In the genomic region with DNA sequence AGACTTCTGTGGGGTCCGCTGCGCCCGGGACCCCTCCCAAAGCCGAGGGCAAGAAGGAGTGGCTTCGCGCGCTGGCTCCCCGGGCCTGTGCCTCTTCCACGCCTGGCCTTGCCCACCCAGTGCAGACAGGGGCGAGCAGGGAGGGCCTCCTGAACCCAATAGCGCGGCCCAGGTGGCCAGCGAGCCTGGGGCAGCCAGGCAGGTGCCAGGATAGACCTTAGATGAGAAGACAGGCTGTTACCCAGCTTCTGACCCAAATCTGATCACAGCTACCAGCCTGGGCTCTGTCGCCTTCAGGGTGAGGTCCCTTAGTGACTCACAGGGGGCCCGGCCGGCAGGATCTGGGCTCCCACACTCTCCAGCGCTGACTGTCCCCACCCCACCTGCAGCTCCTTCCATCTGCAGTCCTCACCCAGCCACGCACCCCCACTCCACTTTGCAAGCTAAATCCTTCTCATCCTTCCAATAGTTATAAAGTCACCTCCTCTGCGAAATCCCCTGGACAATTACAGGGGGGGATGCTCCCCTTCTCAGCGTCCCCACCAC, we compare ENCODE assay signal across 15 cellular contexts. TPM values are rescaled to one million over a fixed set of nuclear protein-coding genes. Genes with fewer than 3 reads are reported as not detected.
DNase-seq lines count a peak whose midpoint lies in the region; ATAC-seq and TF ChIP-seq lines count a peak whose summit lies in the region.
"Had no signal": no experiment of that assay in that cellular context is flagged by ENCODE, and none has a peak within 500 bp of the region (broad histone marks: within the 10 kb centered on the region; RNA-seq: fewer than 3 reads in every experiment).

No MANE protein-coding gene starts in this region.

- H3K27ac Mint-ChIP-seq in chondrocyte (ENCODE audit: unreplicated experiment) = no peak overlapping the region

- H3K27me3 Mint-ChIP-seq in chondrocyte (ENCODE audit: low read depth) = no peaks in the 10 kb centered on the region

- no peaks in the 10 kb centered on the region for H3K79me2 ChIP-seq in osteoblast (ENCODE audit: insufficient read depth, low read length)

- H3K4me2 ChIP-seq in osteoblast (ENCODE audit: insufficient read depth, low read length) = peak overlapping the region; percentile 62

- peaks cover 3% of the 10 kb centered on the region for H3K36me3 Mint-ChIP-seq in chondrocyte (ENCODE audit: low read depth)

- no peak overlapping the region for H3K4me3 Mint-ChIP-seq in chondrocyte (ENCODE audit: unreplicated experiment)

- peak; percentile 7 for ATAC-seq in gastroesophageal sphincter
- ATAC-seq in GM19395 (IDR thresholded peaks at IDR 0.05; ENCODE audit: unreplicated experiment) = no peak

- DNase-seq in adipocyte (ENCODE audit: low read depth) (no peak), osteoblast (ENCODE audit: insufficient read length, low spot score, missing footprints) (peak; percentile 81), chondrocyte (ENCODE audit: low spot score) (no peak), A172 (ENCODE audit: low spot score) (no peak)
- DNase-seq: activated CD4-positive, alpha-beta T cell treated with anti-CD3 and anti-CD28 coated beads, Interleukin-2, amount 50 U/mL, for 1 hour; COR-L47; NCI-H1436 treated with DMSO at 0.1 percent for 48 hours; NCI-H69; stimulated activated CD4-positive, alpha-beta T cell treated with anti-CD3 and anti-CD28 coated beads, Interleukin-4, amount 100 ng/mL, for 1 hour; stimulated activated naive CD4-positive, alpha-beta T cell treated with Interleukin-2 at 50 U/mL for 16 hours had no signal

- no peaks in the 10 kb centered on the region for H3K9me3 Mint-ChIP-seq in chondrocyte (ENCODE audit: low read depth)

- peaks cover 9% of the 10 kb centered on the region for H3K36me3 ChIP-seq in adipocyte (ENCODE audit: control insufficient read depth, insufficient read depth, low read length, severe bottlenecking)
- no peaks in the 10 kb centered on the region for H3K36me3 ChIP-seq in gastroesophageal sphincter
- no peaks in the 10 kb centered on the region for H3K36me3 ChIP-seq in osteoblast (ENCODE audit: insufficient read depth, low read length)
- H3K36me3 ChIP-seq in urinary bladder (ENCODE audit: insufficient read depth) = peaks cover 1% of the 10 kb centered on the region
- H3K36me3 ChIP-seq: cardiac muscle cell had no signal

- H3K4me1 ChIP-seq in adipocyte (ENCODE audit: control insufficient read depth, insufficient read depth, low read length) (peaks cover 14% of the 10 kb centered on the region), gastroesophageal sphincter (peaks cover 0 to 12% (median 0%) of the 10 kb centered on the region in 3 donors), osteoblast (ENCODE audit: insufficient read depth, low read length) (peaks cover 4% of the 10 kb centered on the region), urinary bladder (ENCODE audit: insufficient read depth) (no peaks in the 10 kb centered on the region)

- peak overlapping the region; percentile 39 for H2AFZ ChIP-seq in osteoblast (ENCODE audit: low read length)

- 71% methylated on average over 7 of the region's 20 CpGs; no CpG with 5 or more reads in 1 of the 2 donors for WGBS in gastroesophageal sphincter (ENCODE audit: low coverage in 1 of 2), 2 donors
- 49% methylated on average over 20 of the region's 20 CpGs for WGBS in urinary bladder

- no peaks in the 10 kb centered on the region for H4K20me1 ChIP-seq in osteoblast (ENCODE audit: insufficient read depth, low read length)

- peak overlapping the region; percentile 67 for H3K4me3 ChIP-seq in adipocyte (ENCODE audit: low read length)
- peak overlapping the region in 1 of 2 donors; percentile 40 for H3K4me3 ChIP-seq in gastroesophageal sphincter
- H3K4me3 ChIP-seq in osteoblast (ENCODE audit: insufficient read depth, low read length) = peak overlapping the region; percentile 57
- H3K4me3 ChIP-seq in urinary bladder (ENCODE audit: low read depth, low read length) = peak overlapping the region; percentile 26
- H3K4me3 ChIP-seq: cardiac muscle cell had no signal

- TF ChIP-seq POLR2A in gastroesophageal sphincter (IDR thresholded peaks at IDR 0.05) = no peak

- H3K9me3 ChIP-seq in adipocyte (ENCODE audit: control insufficient read depth, low read length) (no peaks in the 10 kb centered on the region), gastroesophageal sphincter (no peaks in the 10 kb centered on the region), osteoblast (ENCODE audit: low read depth, low read length) (no peaks in the 10 kb centered on the region)

- no peak for TF ChIP-seq EP300 in gastroesophageal sphincter (IDR thresholded peaks at IDR 0.05)

- no peak overlapping the region for H3K27ac ChIP-seq in gastroesophageal sphincter
- no peak overlapping the region for H3K27ac ChIP-seq in osteoblast (ENCODE audit: low read depth, low read length)
- no peak overlapping the region for H3K27ac ChIP-seq in urinary bladder (ENCODE audit: low read depth)
- H3K27ac ChIP-seq: cardiac muscle cell, epithelial cell of prostate had no signal

- TF ChIP-seq CTCF in gastroesophageal sphincter (IDR thresholded peaks at IDR 0.05) (no peak), osteoblast (IDR thresholded peaks at IDR 0.05; ENCODE audit: extremely low read depth, low read depth, low read length) (no peak), chondrocyte (IDR thresholded peaks at IDR 0.05) (no peak)

- H3K9ac ChIP-seq in adipocyte (ENCODE audit: low read length) = peak overlapping the region; percentile 54

- no peaks in the 10 kb centered on the region for H3K4me1 Mint-ChIP-seq in chondrocyte (ENCODE audit: low read depth)

- H3K27me3 ChIP-seq in adipocyte (replicated peaks; ENCODE audit: control insufficient read depth, insufficient read depth, low read length) (no peaks in the 10 kb centered on the region), gastroesophageal sphincter (peaks cover 23% of the 10 kb centered on the region), osteoblast (ENCODE audit: insufficient read depth, low read length) (no peaks in the 10 kb centered on the region)
- H3K27me3 ChIP-seq: cardiac muscle cell had no signal

RNA-seq across cellular contexts. Expression of gene CLEC20A, which starts 9.6 kb away (rescaled TPM):
- total RNA-seq in gastroesophageal sphincter = not detected
- under 0.01 TPM in 1 of 2 replicates, not detected in the other for total RNA-seq in osteoblast
- total RNA-seq in urinary bladder = 0.48 TPM
- polyA plus RNA-seq in urinary bladder = 0.23 TPM
- total RNA-seq in chondrocyte = not detected in 3 replicates
- not detected in 2 replicates for total RNA-seq in A172 (2014; rRNA removed; shearing (Covaris generic))
- total RNA-seq: cardiac muscle cell had no signal
- polyA plus RNA-seq: cardiac muscle cell had no signal

RNA-seq across cellular contexts. Expression of gene TEX35, which starts 25.8 kb away (rescaled TPM):
- total RNA-seq in gastroesophageal sphincter = not detected
- total RNA-seq in osteoblast = not detected in 2 replicates
- 0.11 TPM for total RNA-seq in urinary bladder
- not detected for polyA plus RNA-seq in urinary bladder
- not detected in 3 replicates for total RNA-seq in chondrocyte
- total RNA-seq in A172 (2014; rRNA removed; shearing (Covaris generic)) = not detected in 2 replicates
- total RNA-seq: cardiac muscle cell had no signal
- polyA plus RNA-seq: cardiac muscle cell had no signal
